ENCODE assay signal across 29 cellular contexts in genomic region chr9:75633658-75634057, GRCh38.
"Had no signal": no experiment of that assay in that cellular context is flagged by ENCODE, and none has a peak within 500 bp of the region (broad histone marks: within the 10 kb centered on the region; RNA-seq: fewer than 3 reads in every experiment).

No MANE protein-coding gene starts in this region.

- H3K36me3 ChIP-seq: adrenal gland, esophagus muscularis mucosa, gastrocnemius medialis had no signal

- H3K4me3 Mint-ChIP-seq: activated CD4-positive, alpha-beta T cell treated with anti-CD3 and anti-CD28 coated beads for 36 hours; activated CD8-positive, alpha-beta T cell treated with anti-CD3 and anti-CD28 coated beads for 36 hours; activated naive CD8-positive, alpha-beta T cell; activated T-cell treated with anti-CD3 and anti-CD28 coated beads, Interleukin-2, amount 50 U/mL, for 4 hours; activated T-helper 17 cell treated with anti-CD3 and anti-CD28 coated beads, Interleukin-2, amount 50 U/mL, for 72 hours; effector memory CD8-positive, alpha-beta T cell had no signal

- H3K4me1 Mint-ChIP-seq: activated CD4-positive, alpha-beta T cell treated with anti-CD3 and anti-CD28 coated beads for 36 hours; activated T-helper 17 cell treated with anti-CD3 and anti-CD28 coated beads, Interleukin-2, amount 50 U/mL, for 72 hours had no signal

- H3K27me3 Mint-ChIP-seq: activated CD4-positive, alpha-beta T cell treated with anti-CD3 and anti-CD28 coated beads for 36 hours; activated CD8-positive, alpha-beta T cell treated with anti-CD3 and anti-CD28 coated beads for 36 hours; activated naive CD8-positive, alpha-beta T cell; effector memory CD8-positive, alpha-beta T cell had no signal

- H3K27ac Mint-ChIP-seq: activated CD4-positive, alpha-beta T cell treated with anti-CD3 and anti-CD28 coated beads for 36 hours; activated CD8-positive, alpha-beta T cell treated with anti-CD3 and anti-CD28 coated beads for 36 hours; activated naive CD8-positive, alpha-beta T cell; activated T-helper 17 cell treated with anti-CD3 and anti-CD28 coated beads, Interleukin-2, amount 50 U/mL, for 72 hours; effector memory CD8-positive, alpha-beta T cell had no signal

- H3K4me3 ChIP-seq: adrenal gland, body of pancreas, esophagus muscularis mucosa, gastrocnemius medialis had no signal

- H3K9me3 ChIP-seq: adrenal gland, body of pancreas, esophagus muscularis mucosa, gastrocnemius medialis had no signal

- ATAC-seq: activated CD4-positive, alpha-beta T cell treated with anti-CD3 and anti-CD28 coated beads for 36 hours; activated CD8-positive, alpha-beta T cell treated with anti-CD3 and anti-CD28 coated beads for 36 hours; activated T-cell treated with anti-CD3 and anti-CD28 coated beads, Interleukin-2, amount 50 U/mL, for 4 hours; activated T-helper 17 cell treated with anti-CD3 and anti-CD28 coated beads, Interleukin-2, amount 50 U/mL, for 72 hours; body of pancreas; effector memory CD8-positive, alpha-beta T cell; foreskin keratinocyte; gastrocnemius medialis had no signal

- H3K27me3 ChIP-seq: adrenal gland, body of pancreas, esophagus muscularis mucosa, foreskin keratinocyte, gastrocnemius medialis had no signal

- H3K9me3 Mint-ChIP-seq: activated CD8-positive, alpha-beta T cell treated with anti-CD3 and anti-CD28 coated beads for 36 hours; activated T-cell treated with anti-CD3 and anti-CD28 coated beads, Interleukin-2, amount 50 U/mL, for 4 hours; activated T-helper 17 cell treated with anti-CD3 and anti-CD28 coated beads, Interleukin-2, amount 50 U/mL, for 72 hours had no signal

- H3K27ac ChIP-seq: adrenal gland, body of pancreas, esophagus muscularis mucosa, foreskin keratinocyte, gastrocnemius medialis had no signal

- H3K36me3 Mint-ChIP-seq: activated naive CD8-positive, alpha-beta T cell had no signal

- DNase-seq: activated CD4-positive, alpha-beta T cell treated with anti-CD3 and anti-CD28 coated beads for 36 hours; activated CD4-positive, alpha-beta T cell treated with anti-CD3 and anti-CD28 coated beads, Interleukin-2, amount 50 U/mL, for 1 hour; activated CD4-positive, alpha-beta T cell treated with anti-CD3 and anti-CD28 coated beads, Interleukin-2, amount 50 U/mL, for 48 hours; activated CD4-positive, CD25-positive, alpha-beta regulatory T cell; activated CD4-positive, CD25-positive, alpha-beta regulatory T cell treated with anti-CD3 and anti-CD28 coated beads, Interleukin-2, amount 50 U/mL, for 72 hours; activated CD8-positive, alpha-beta memory T cell treated with anti-CD3 and anti-CD28 coated beads for 24 hours; activated CD8-positive, alpha-beta T cell treated with anti-CD3 and anti-CD28 coated beads for 36 hours; activated effector memory CD4-positive, alpha-beta T cell treated with Interleukin-2 at 50 U/mL for 16 hours; activated gamma-delta T cell treated with Interleukin-2 at 50 U/mL for 16 hours; activated naive CD4-positive, alpha-beta T cell treated with anti-CD3 and anti-CD28 coated beads, Interleukin-2, amount 50 U/mL, for 16 hours; activated naive CD4-positive, alpha-beta T cell treated with Interleukin-2 at 50 U/mL for 16 hours; activated T-cell treated with anti-CD3 and anti-CD28 coated beads, Interleukin-2, amount 50 U/mL, for 4 hours; adrenal gland; amygdala; aorta; body of pancreas; caudate nucleus; cortex of kidney; dermis blood vessel endothelial cell; effector CD4-positive, alpha-beta T cell; effector memory CD8-positive, alpha-beta T cell; erythroblast; foreskin keratinocyte; gastrocnemius medialis; glutamatergic neuron; T-helper 2 cell had no signal

- H3K4me1 ChIP-seq: adrenal gland, body of pancreas, foreskin keratinocyte, gastrocnemius medialis had no signal
